1 cellular context compared by ENCODE assay signal in genomic region chr4:162841769-162842168, GRCh38.
TF ChIP-seq lines count a peak whose summit lies in the region.

No MANE protein-coding gene starts in this region.

TF ChIP-seq in GM12878, 131 proteins besides CTCF, POLR2A, EP300 and RAD21 (continued from another document):
- TF ChIP-seq, protein P1, sequence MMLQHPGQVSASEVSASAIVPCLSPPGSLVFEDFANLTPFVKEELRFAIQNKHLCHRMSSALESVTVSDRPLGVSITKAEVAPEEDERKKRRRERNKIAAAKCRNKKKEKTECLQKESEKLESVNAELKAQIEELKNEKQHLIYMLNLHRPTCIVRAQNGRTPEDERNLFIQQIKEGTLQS (IDR thresholded peaks at IDR 0.05; ENCODE audit: borderline replicate concordance, extremely low read depth, low read depth, low read length): no peak
- no peak for TF ChIP-seq IKZF2 (IDR thresholded peaks at IDR 0.05)
- no peak for TF ChIP-seq CEBPB (IDR thresholded peaks at IDR 0.05; ENCODE audit: borderline replicate concordance in 1 of 2, low read depth in 2 of 2, low read length in 2 of 2)
- no peak for TF ChIP-seq MYC (IDR thresholded peaks at IDR 0.05; ENCODE audit: insufficient read depth, insufficient read length, insufficient replicate concordance, low read length, severe bottlenecking)
- no peak for TF ChIP-seq SPI1 (IDR thresholded peaks at IDR 0.05; ENCODE audit: borderline replicate concordance, insufficient read depth, low read depth, low read length)
- no peak for TF ChIP-seq NFYA (IDR thresholded peaks at IDR 0.05; ENCODE audit: borderline replicate concordance, low read depth, low read length)
